ENCODE assay signal across 8 cellular contexts in the genomic region with DNA sequence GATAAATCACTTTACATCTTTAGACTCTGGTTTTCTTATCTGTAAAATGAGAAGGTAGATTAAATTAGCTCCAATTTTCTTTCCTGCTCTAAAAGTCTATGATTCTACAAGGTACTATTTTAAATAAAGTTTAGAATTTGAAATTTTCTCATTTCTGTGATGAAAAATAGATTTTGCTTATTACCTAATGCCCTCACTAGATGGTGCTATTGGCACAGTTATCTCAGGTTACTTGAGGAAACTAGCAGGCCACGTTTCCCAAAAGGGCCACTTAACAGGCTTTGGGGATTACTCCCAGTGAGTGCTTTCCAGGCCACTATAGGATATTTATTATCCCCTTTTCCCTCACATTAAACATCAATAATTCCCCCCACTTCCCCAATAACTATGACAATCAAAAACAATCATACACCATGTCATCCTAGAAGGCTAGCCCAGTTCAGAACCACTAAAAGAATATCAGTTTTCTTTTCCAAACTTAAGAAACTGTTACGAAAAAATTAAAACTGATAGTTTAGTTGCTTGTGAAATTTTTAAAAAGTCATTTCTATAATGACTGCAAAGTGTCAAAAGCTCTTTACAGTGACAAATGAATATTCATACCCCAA. TPM values are rescaled to one million over a fixed set of nuclear protein-coding genes. Genes with fewer than 3 reads are reported as not detected.
A peak's percentile ranks its signal among the peaks of the same experiment; 100 is the strongest.
DNase-seq lines count a peak whose midpoint lies in the region; ATAC-seq and TF ChIP-seq lines count a peak whose summit lies in the region.

No MANE protein-coding gene starts in this region.

- H3K36me3 ChIP-seq in neutrophil = peaks cover 30% of the 10 kb centered on the region

- peaks cover 13% of the 10 kb centered on the region for H3K36me3 Mint-ChIP-seq in activated CD8-positive, alpha-beta T cell treated with anti-CD3 and anti-CD28 coated beads, Interleukin-2, amount 10 ng/mL, durations not matched to agents 7 days and 5 days (ENCODE audit: low read depth)

- no peak overlapping the region for H3K27ac Mint-ChIP-seq in activated CD8-positive, alpha-beta T cell treated with anti-CD3 and anti-CD28 coated beads, Interleukin-2, amount 10 ng/mL, durations not matched to agents 7 days and 5 days

- CTCF ChIA-PET in HEK293T (lab: Yijun Ruan, JAX) = interaction anchor here (0.6 to 1.6 kb wide), 7 partner anchors 8 to 259 kb away, joined by 3 to 7 read pairs (median 4); no protein-coding TSS in a partner anchor
- CTCF ChIA-PET in activated CD8-positive, alpha-beta T cell treated with anti-CD3 and anti-CD28 coated beads, Interleukin-2, amount 10 ng/mL, durations not matched to agents 7 days and 5 days (lab: Charles Lee) = interaction anchor here (0.6 to 6.7 kb wide), 36 partner anchors 9 to 1244 kb away, joined by 3 to 78 read pairs (median 4); a partner anchor contains a TSS

- no peak overlapping the region for H3K27ac ChIP-seq in neutrophil

- no peaks in the 10 kb centered on the region for H3K9me3 Mint-ChIP-seq in activated CD8-positive, alpha-beta T cell treated with anti-CD3 and anti-CD28 coated beads, Interleukin-2, amount 10 ng/mL, durations not matched to agents 7 days and 5 days (ENCODE audit: insufficient read depth)

- H3K4me1 Mint-ChIP-seq in activated CD8-positive, alpha-beta T cell treated with anti-CD3 and anti-CD28 coated beads, Interleukin-2, amount 10 ng/mL, durations not matched to agents 7 days and 5 days (ENCODE audit: low read depth) = peaks cover 5% of the 10 kb centered on the region

- no peaks in the 10 kb centered on the region for H3K27me3 ChIP-seq in neutrophil

- H3K4me3 Mint-ChIP-seq in activated CD8-positive, alpha-beta T cell treated with anti-CD3 and anti-CD28 coated beads, Interleukin-2, amount 10 ng/mL, durations not matched to agents 7 days and 5 days = no peak overlapping the region

- H3K4me1 ChIP-seq in neutrophil (ENCODE audit: control insufficient read depth in 1 of 2, insufficient read depth in 1 of 2, low read depth in 1 of 2, low read length in 1 of 2) = no peaks in the 10 kb centered on the region

- no peaks in the 10 kb centered on the region for H3K27me3 Mint-ChIP-seq in activated CD8-positive, alpha-beta T cell treated with anti-CD3 and anti-CD28 coated beads, Interleukin-2, amount 10 ng/mL, durations not matched to agents 7 days and 5 days (ENCODE audit: low read depth)

- TF ChIP-seq CTCF in foreskin fibroblast (IDR thresholded peaks at IDR 0.05; ENCODE audit: low read depth, low read length) (peak; percentile 59), neutrophil (IDR thresholded peaks at IDR 0.05) (peak; percentile 61)

- H3K4me3 ChIP-seq in foreskin fibroblast (ENCODE audit: low read depth in 1 of 2, low read length in 2 of 2) (no peak overlapping the region), neutrophil (ENCODE audit: low read depth in 1 of 2, low read length in 1 of 2) (no peak overlapping the region)

- H3K9me3 ChIP-seq in neutrophil = no peaks in the 10 kb centered on the region

- DNase-seq in DMS153 treated with DMSO at 0.1 percent for 48 hours (lab: John Stamatoyannopoulos, UW; ENCODE audit: unreplicated experiment) = peak; percentile 52
- DNase-seq in HEK293T (ENCODE audit: extremely low spot score) = peak; percentile 78
- peak; percentile 57 for DNase-seq in NCI-H446 treated with DMSO at 0.1 percent for 48 hours (lab: John Stamatoyannopoulos, UW)
- DNase-seq in activated CD8-positive, alpha-beta T cell treated with anti-CD3 and anti-CD28 coated beads, Interleukin-2, amount 10 ng/mL, durations not matched to agents 7 days and 5 days = peak; percentile 40
- DNase-seq in foreskin fibroblast = peak; percentile 66 to 88
- no peak for DNase-seq in cerebellar nuclear complex (lab: John Stamatoyannopoulos, UW)

- POLR2A ChIA-PET in HEK293T (lab: Yijun Ruan, JAX) = no interaction called here
- POLR2A ChIA-PET in activated CD8-positive, alpha-beta T cell treated with anti-CD3 and anti-CD28 coated beads, Interleukin-2, amount 10 ng/mL, durations not matched to agents 7 days and 5 days (lab: Charles Lee) = interaction anchor here (0.8 to 1.2 kb wide), 2 partner anchors 31 to 137 kb away, joined by 3 to 4 read pairs; no protein-coding TSS in a partner anchor

- no peak for ATAC-seq in activated CD8-positive, alpha-beta T cell treated with anti-CD3 and anti-CD28 coated beads, Interleukin-2, amount 10 ng/mL, durations not matched to agents 7 days and 5 days
- ATAC-seq in GM18520 (IDR thresholded peaks at IDR 0.05; ENCODE audit: unreplicated experiment) = no peak

TF ChIP-seq in HEK293T, 16 proteins besides CTCF, POLR2A, EP300 and RAD21:
- no peak for TF ChIP-seq BHLHE40 (IDR thresholded peaks at IDR 0.05; ENCODE audit: borderline replicate concordance)
- TF ChIP-seq ARNT (IDR thresholded peaks at IDR 0.05) = no peak
- no peak for TF ChIP-seq ZNF384 (IDR thresholded peaks at IDR 0.05)
- TF ChIP-seq SUZ12 (IDR thresholded peaks at IDR 0.05) = no peak
- TF ChIP-seq L3MBTL2 (conservative IDR thresholded peaks at IDR 0.05) = no peak

RNA-seq across cellular contexts. Expression of a gene that starts 30.6 kb away (rescaled TPM):
- 10 to 100 TPM; 22.3 to 23.9 TPM for total RNA-seq in activated CD8-positive, alpha-beta T cell treated with anti-CD3 and anti-CD28 coated beads, Interleukin-2, amount 10 ng/mL, durations not matched to agents 7 days and 5 days

Comparison
In these comparisons a context has a peak if more than half of its experiments do, and no peak if none do; other contexts are left out.
1. DNase-seq: peak in DMS153 treated with DMSO at 0.1 percent for 48 hours (single experiment), HEK293T (single experiment), NCI-H446 treated with DMSO at 0.1 percent for 48 hours (single experiment), activated CD8-positive, alpha-beta T cell treated with anti-CD3 and anti-CD28 coated beads, Interleukin-2, amount 10 ng/mL, durations not matched to agents 7 days and 5 days (single experiment) and foreskin fibroblast (2 of 2); none in cerebellar nuclear complex (0 of 2).